Comparison of ENCODE assay signal across 27 cellular contexts in the genomic region with DNA sequence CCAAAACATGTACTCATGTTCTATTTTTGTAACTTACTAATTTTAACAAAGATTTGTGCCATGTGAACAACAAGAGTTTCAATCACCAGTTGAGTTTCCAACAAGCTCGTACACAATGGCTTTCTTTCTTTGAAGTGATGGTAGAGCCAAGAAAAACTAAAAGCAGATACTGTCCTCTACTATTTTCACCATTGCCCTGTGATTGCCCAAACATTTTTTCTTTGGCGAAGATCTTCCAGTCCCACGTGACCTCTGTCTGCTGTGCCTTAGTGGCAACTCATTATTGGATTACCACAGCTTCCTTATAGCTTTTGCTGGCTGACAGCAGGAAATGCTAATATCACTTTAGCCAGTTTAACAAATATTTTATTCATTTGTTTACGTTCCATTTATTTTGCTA.
"Had no signal": no experiment of that assay in that cellular context is flagged by ENCODE, and none has a peak within 500 bp of the region (broad histone marks: within the 10 kb centered on the region; RNA-seq: fewer than 3 reads in every experiment).

No MANE protein-coding gene starts in this region.

- H3K79me2 ChIP-seq: parathyroid adenoma had no signal

- H3K36me3 ChIP-seq: ascending aorta, cardiac muscle cell, colonic mucosa, spleen, uterus had no signal

- H3K9ac ChIP-seq: parathyroid adenoma had no signal

- H3K4me1 Mint-ChIP-seq: activated naive CD8-positive, alpha-beta T cell treated with anti-CD3 and anti-CD28 coated beads, Interleukin-2, amount 10 ng/mL, durations not matched to agents 7 days and 5 days; naive thymus-derived CD8-positive, alpha-beta T cell had no signal

- H3K27ac Mint-ChIP-seq: activated naive CD4-positive, alpha-beta T cell treated with anti-CD3 and anti-CD28 coated beads for 36 hours; activated naive CD8-positive, alpha-beta T cell treated with anti-CD3 and anti-CD28 coated beads, Interleukin-2, amount 10 ng/mL, durations not matched to agents 7 days and 5 days; brain; naive thymus-derived CD8-positive, alpha-beta T cell; stimulated activated naive CD8-positive, alpha-beta T cell treated with anti-CD3 and anti-CD28 coated beads, Interleukin-15, Interleukin-2, amounts not matched to agents 100 ng/mL and 50 ng/mL, for 24 hours; T-helper 1 cell treated with Interleukin-12 subunit alpha and Interleukin-12 subunit beta and Interleukin-4 antibody, amounts not matched to agents 30 μg/mL and 1 μg/mL, for 36 hours; type B pancreatic cell had no signal

- H3K9me3 Mint-ChIP-seq: brain; neural crest cell; stimulated activated naive CD8-positive, alpha-beta T cell treated with anti-CD3 and anti-CD28 coated beads, Interleukin-15, Interleukin-2, amounts not matched to agents 100 ng/mL and 50 ng/mL, for 24 hours; T-helper 1 cell treated with Interleukin-12 subunit alpha and Interleukin-12 subunit beta and Interleukin-4 antibody, amounts not matched to agents 30 μg/mL and 1 μg/mL, for 36 hours; type B pancreatic cell had no signal

- H3K9me3 ChIP-seq: ascending aorta, colonic mucosa, uterus had no signal

- H3K4me1 ChIP-seq: ascending aorta, colonic mucosa, parathyroid adenoma, spleen, uterus had no signal

- DNase-seq: activated CD4-positive, alpha-beta T cell treated with anti-CD3 and anti-CD28 coated beads for 48 hours; activated CD4-positive, alpha-beta T cell treated with anti-CD3 and anti-CD28 coated beads, Interleukin-2, amount 50 U/mL, for 48 hours; activated CD8-positive, alpha-beta memory T cell treated with anti-CD3 and anti-CD28 coated beads for 24 hours; activated effector memory CD4-positive, alpha-beta T cell treated with anti-CD3 and anti-CD28 coated beads, Interleukin-2, amount 50 U/mL, for 16 hours; activated naive CD4-positive, alpha-beta T cell treated with anti-CD3 and anti-CD28 coated beads for 36 hours; activated naive CD8-positive, alpha-beta T cell treated with anti-CD3 and anti-CD28 coated beads, Interleukin-2, amount 10 ng/mL, durations not matched to agents 7 days and 5 days; cerebellar nuclear complex; colonic mucosa; effector memory CD4-positive, alpha-beta T cell; islet precursor cell; left cardiac atrium; left ventricle myocardium superior; naive thymus-derived CD8-positive, alpha-beta T cell; right cardiac atrium; spleen; stimulated activated CD4-positive, alpha-beta T cell treated with anti-CD3 and anti-CD28 coated beads, Interleukin-2, amount 100 ng/mL, for 48 hours; T-helper 9 cell; uterus had no signal

- H3K4me3 ChIP-seq: ascending aorta, cardiac muscle cell, colonic mucosa, spleen, uterus had no signal

- H3K27ac ChIP-seq: ascending aorta, cardiac muscle cell, colonic mucosa, parathyroid adenoma, spleen, uterus, VCaP had no signal

- H3K4me3 Mint-ChIP-seq: activated naive CD4-positive, alpha-beta T cell treated with anti-CD3 and anti-CD28 coated beads for 36 hours; activated naive CD8-positive, alpha-beta T cell treated with anti-CD3 and anti-CD28 coated beads, Interleukin-2, amount 10 ng/mL, durations not matched to agents 7 days and 5 days; brain; naive thymus-derived CD8-positive, alpha-beta T cell; neural crest cell; stimulated activated naive CD8-positive, alpha-beta T cell treated with anti-CD3 and anti-CD28 coated beads, Interleukin-15, Interleukin-2, amounts not matched to agents 100 ng/mL and 50 ng/mL, for 24 hours; T-helper 1 cell treated with Interleukin-12 subunit alpha and Interleukin-12 subunit beta and Interleukin-4 antibody, amounts not matched to agents 30 μg/mL and 1 μg/mL, for 36 hours; type B pancreatic cell had no signal

- ATAC-seq: left cardiac atrium; left ventricle myocardium superior; naive thymus-derived CD8-positive, alpha-beta T cell; right cardiac atrium had no signal

- H3K27me3 ChIP-seq: ascending aorta, cardiac muscle cell, colonic mucosa, spleen, uterus had no signal

- H3K27me3 Mint-ChIP-seq: activated naive CD8-positive, alpha-beta T cell treated with anti-CD3 and anti-CD28 coated beads, Interleukin-2, amount 10 ng/mL, durations not matched to agents 7 days and 5 days; naive thymus-derived CD8-positive, alpha-beta T cell; stimulated activated naive CD8-positive, alpha-beta T cell treated with anti-CD3 and anti-CD28 coated beads, Interleukin-15, Interleukin-2, amounts not matched to agents 100 ng/mL and 50 ng/mL, for 24 hours; type B pancreatic cell had no signal

- H3K36me3 Mint-ChIP-seq: activated naive CD8-positive, alpha-beta T cell treated with anti-CD3 and anti-CD28 coated beads, Interleukin-2, amount 10 ng/mL, durations not matched to agents 7 days and 5 days; brain; naive thymus-derived CD8-positive, alpha-beta T cell; type B pancreatic cell had no signal

- H2AFZ ChIP-seq: parathyroid adenoma had no signal
